ENCODE assay signal across 23 cellular contexts in the genomic region with DNA sequence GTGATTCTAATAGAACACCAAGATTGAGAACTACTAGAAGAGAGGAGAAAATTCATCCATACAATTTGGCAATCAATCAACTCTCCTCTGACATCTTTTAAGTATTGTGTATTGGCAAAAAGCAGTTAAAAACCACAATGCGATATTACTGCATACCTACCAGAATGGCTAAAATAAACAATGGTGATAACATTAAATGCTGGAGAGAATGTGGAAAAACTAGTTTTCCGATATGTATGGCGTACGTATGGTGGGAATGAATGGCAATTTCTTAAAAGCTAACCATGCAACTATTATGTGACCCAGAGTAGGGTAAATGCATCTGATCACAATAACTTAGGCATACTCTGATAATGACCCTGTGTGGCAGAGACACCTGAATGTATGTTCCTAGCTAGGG. TPM values are rescaled to one million over a fixed set of nuclear protein-coding genes. Genes with fewer than 3 reads are reported as not detected.
"Had no signal": no experiment of that assay in that cellular context is flagged by ENCODE, and none has a peak within 500 bp of the region (broad histone marks: within the 10 kb centered on the region; RNA-seq: fewer than 3 reads in every experiment).

No MANE protein-coding gene starts in this region.

- H3K9me3 ChIP-seq: left ventricle myocardium inferior, ovary, right atrium auricular region, right lobe of liver, tibial nerve, uterus had no signal

- H3K27me3 Mint-ChIP-seq: progenitor cell of endocrine pancreas, type B pancreatic cell had no signal

- H3K4me1 Mint-ChIP-seq: naive B cell; stimulated activated memory B cell treated with anti-CD40 and anti-IgM and Interleukin-4, amounts not matched to agents 10 μg/mL and 1 μg/mL and 100 μg/mL, for 72 hours had no signal

- H3K36me3 ChIP-seq: left ventricle myocardium inferior, ovary, right atrium auricular region, right lobe of liver, tibial nerve, uterus had no signal

- ATAC-seq: natural killer cell; right lobe of liver; stimulated activated memory B cell treated with anti-CD40 and anti-IgM and Interleukin-4, amounts not matched to agents 10 μg/mL and 1 μg/mL and 100 μg/mL, for 72 hours; stimulated activated naive CD8-positive, alpha-beta T cell treated with anti-CD3 and anti-CD28 coated beads, Interleukin-15, amount 100 ng/mL, for 72 hours had no signal

- H3K4me3 Mint-ChIP-seq: mesothelial cell of epicardium; naive B cell; natural killer cell; stimulated activated memory B cell treated with anti-CD40 and anti-IgM and Interleukin-4, amounts not matched to agents 10 μg/mL and 1 μg/mL and 100 μg/mL, for 72 hours; stimulated activated naive CD8-positive, alpha-beta T cell treated with anti-CD3 and anti-CD28 coated beads, Interleukin-15, amount 100 ng/mL, for 72 hours; type B pancreatic cell had no signal

- FAIRE-seq: kidney had no signal

- DNase-seq: kidney; left ventricle myocardium inferior; mesendoderm; naive B cell; natural killer cell; ovary; right lobe of liver; stimulated activated CD4-positive, alpha-beta T cell treated with anti-CD3 and anti-CD28 coated beads, Interleukin-1b, Interleukin-23, amount 100 ng/mL, for 48 hours; stimulated activated CD4-positive, alpha-beta T cell treated with anti-CD3 and anti-CD28 coated beads, Interleukin-2, amount 100 ng/mL, for 48 hours; stimulated activated CD4-positive, alpha-beta T cell treated with anti-CD3 and anti-CD28 coated beads, Interleukin-4, amount 100 ng/mL, for 4 hours; stimulated activated CD8-positive, alpha-beta memory T cell treated with anti-CD3 and anti-CD28 coated beads, Interleukin-4, amount 100 ng/mL, for 48 hours; stimulated activated naive CD4-positive, alpha-beta T cell treated with Interleukin-2 at 50 U/mL for 16 hours; stimulated activated naive CD8-positive, alpha-beta T cell treated with anti-CD3 and anti-CD28 coated beads, Interleukin-15, amount 100 ng/mL, for 72 hours; substantia nigra; uterus had no signal

- H3K9me3 Mint-ChIP-seq: naive B cell; natural killer cell; stimulated activated memory B cell treated with anti-CD40 and anti-IgM and Interleukin-4, amounts not matched to agents 10 μg/mL and 1 μg/mL and 100 μg/mL, for 72 hours; stimulated activated naive CD8-positive, alpha-beta T cell treated with anti-CD3 and anti-CD28 coated beads, Interleukin-15, amount 100 ng/mL, for 72 hours; type B pancreatic cell had no signal

- H3K27me3 ChIP-seq: ovary, right atrium auricular region, right lobe of liver, tibial nerve, uterus had no signal

- H3K4me3 ChIP-seq: left ventricle myocardium inferior, lung, ovary, right atrium auricular region, right lobe of liver, smooth muscle cell, tibial nerve, uterus had no signal

- H3K27ac Mint-ChIP-seq: mesothelial cell of epicardium; natural killer cell; progenitor cell of endocrine pancreas; stimulated activated memory B cell treated with anti-CD40 and anti-IgM and Interleukin-4, amounts not matched to agents 10 μg/mL and 1 μg/mL and 100 μg/mL, for 72 hours; stimulated activated naive CD8-positive, alpha-beta T cell treated with anti-CD3 and anti-CD28 coated beads, Interleukin-15, amount 100 ng/mL, for 72 hours had no signal

- H3K4me1 ChIP-seq: right lobe of liver had no signal

- H3K36me3 Mint-ChIP-seq: naive B cell; natural killer cell; stimulated activated memory B cell treated with anti-CD40 and anti-IgM and Interleukin-4, amounts not matched to agents 10 μg/mL and 1 μg/mL and 100 μg/mL, for 72 hours; type B pancreatic cell had no signal

- H3K27ac ChIP-seq: ovary, right lobe of liver had no signal

- H3K4me2 ChIP-seq: smooth muscle cell had no signal

RNA-seq across cellular contexts. Expression of a gene that starts 29.3 kb away (rescaled TPM):
- total RNA-seq: natural killer cell had no signal
